ENCODE assay signal across 16 cellular contexts in the genomic region with DNA sequence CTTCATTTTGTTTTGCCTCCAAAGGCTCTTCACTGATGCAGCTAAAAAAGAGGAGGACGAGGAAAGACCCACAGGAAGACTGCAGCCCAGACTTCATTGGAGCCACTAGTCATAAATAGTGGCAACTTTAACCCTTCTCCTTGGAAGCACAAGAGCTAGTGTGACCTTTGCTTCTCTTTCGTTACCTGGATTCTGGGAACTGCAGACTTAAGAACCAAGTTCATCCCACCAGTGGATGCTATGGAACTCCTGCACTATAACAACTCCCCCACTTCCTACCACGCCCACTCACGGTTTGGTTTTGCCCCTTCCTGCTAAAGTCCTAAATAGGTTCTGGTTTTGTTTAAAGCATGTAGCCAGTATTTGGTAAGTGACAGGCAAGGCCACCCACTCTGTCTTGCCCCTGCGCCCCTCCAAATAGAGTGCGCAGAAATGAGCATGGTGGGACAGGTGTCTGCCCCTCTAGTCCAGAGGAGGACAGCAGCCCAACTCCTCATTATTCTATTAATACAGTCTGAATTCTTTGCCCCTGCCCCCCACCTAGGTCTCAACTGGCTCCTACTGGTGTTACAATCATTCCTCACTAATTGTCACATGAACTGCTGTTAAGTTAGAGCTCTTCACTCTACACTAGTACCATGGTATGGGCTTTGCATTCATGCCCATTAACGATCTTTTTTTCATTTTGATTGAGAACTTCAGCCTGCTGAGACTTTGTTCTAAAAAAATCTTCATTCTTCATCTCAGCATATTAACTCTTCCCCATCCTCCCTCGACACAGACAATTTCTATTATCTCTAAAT.
DNase-seq lines count a peak whose midpoint lies in the region; ATAC-seq, FAIRE-seq and TF ChIP-seq lines count a peak whose summit lies in the region.
"Had no signal": no experiment of that assay in that cellular context is flagged by ENCODE, and none has a peak within 500 bp of the region (broad histone marks: within the 10 kb centered on the region; RNA-seq: fewer than 3 reads in every experiment).

No MANE protein-coding gene starts in this region.

- H3K27ac ChIP-seq in K562 (ENCODE audit: extremely low read depth, low read depth, low read length), result no peak overlapping the region
- H3K27ac ChIP-seq: thyroid gland had no signal

- DNase-seq in activated CD4-positive, alpha-beta T cell treated with anti-CD3 and anti-CD28 coated beads, Interleukin-2, amount 10 ng/mL, durations not matched to agents 24 days and 14 days, result no peak
- no peak for DNase-seq in activated CD4-positive, alpha-beta T cell treated with anti-CD3 and anti-CD28 coated beads, Interleukin-2, amount 50 U/mL, for 48 hours
- DNase-seq in NB4 (ENCODE audit: low read depth) (peak; percentile 9), K562 (ENCODE audit: extremely low read depth in 1 of 4, low spot score in 3 of 4) (no peak), osteocyte (ENCODE audit: extremely low spot score, unreplicated experiment) (no peak), NCI-H1105 (lab: John Stamatoyannopoulos, UW) (no peak), lower leg skin (ENCODE audit: low spot score in 2 of 2) (no peak), NAMALWA (ENCODE audit: low spot score) (no peak)
- DNase-seq: GF-D8; left cardiac atrium; NCI-H187 treated with DMSO at 0.1 percent for 48 hours; NCI-H524 treated with DMSO at 0.1 percent for 48 hours; stimulated activated CD4-positive, alpha-beta T cell treated with anti-CD3 and anti-CD28 coated beads, Interleukin-1b, Interleukin-23, amount 100 ng/mL, for 48 hours; thyroid gland had no signal

- TF ChIP-seq POLR2A in NB4 (IDR thresholded peaks at IDR 0.05; ENCODE audit: extremely low read depth, insufficient read length) (no peak), K562 (conservative IDR thresholded peaks at IDR 0.05) (no peak), lower leg skin (IDR thresholded peaks at IDR 0.05) (no peak)

- CTCF ChIA-PET in K562 (lab: Yijun Ruan, JAX; ENCODE audit: low intra/inter-chr PET ratio), result no interaction called here

- H3K9ac ChIP-seq in K562 (ENCODE audit: insufficient read depth in 1 of 2, low read depth in 2 of 2, low read length in 2 of 2), result no peak overlapping the region

- H3K4me3 ChIP-seq in NB4 (ENCODE audit: low read depth, low read length) (no peak overlapping the region), K562 (no peak overlapping the region), lower leg skin (ENCODE audit: low read depth, poor library complexity, severe bottlenecking) (no peak overlapping the region)
- H3K4me3 ChIP-seq: thyroid gland had no signal

- no peak for ATAC-seq in K562
- ATAC-seq: left cardiac atrium, SK-N-SH treated with all-trans-retinoic acid at 6 μM for 48 hours had no signal

- H3K4me1 ChIP-seq in K562 (replicated peaks in 1 of 2; ENCODE audit: control insufficient read depth in 2 of 2, insufficient read depth in 2 of 2, low read length in 2 of 2), result no peaks in the 10 kb centered on the region; a peak in 2 of 5 replicates
- H3K4me1 ChIP-seq: thyroid gland had no signal

- no peak for TF ChIP-seq RAD21 in K562 (CRISPR knock-in tag; conservative IDR thresholded peaks at IDR 0.05 in 1 of 2, IDR thresholded peaks at IDR 0.05 in 1 of 2)

- POLR2A ChIA-PET in K562 (lab: Yijun Ruan, JAX), result no interaction called here

- H3K27me3 Mint-ChIP-seq in activated CD4-positive, alpha-beta T cell treated with anti-CD3 and anti-CD28 coated beads, Interleukin-2, amount 10 ng/mL, durations not matched to agents 24 days and 14 days, result no peaks in the 10 kb centered on the region
- H3K27me3 Mint-ChIP-seq in osteocyte (ENCODE audit: unreplicated experiment), result no peaks in the 10 kb centered on the region

- no peaks in the 10 kb centered on the region; the same call in 2 of the 3 replicates for H3K79me2 ChIP-seq in K562 (ENCODE audit: control insufficient read depth, insufficient read depth, low read length)

- H2AFZ ChIP-seq in K562 (ENCODE audit: low read depth, low read length), result no peak overlapping the region

- no peak for TF ChIP-seq CTCF in NB4 (IDR thresholded peaks at IDR 0.05; ENCODE audit: low read depth, low read length)
- no peak for TF ChIP-seq CTCF in K562 (IDR thresholded peaks at IDR 0.05 in 2 of 3, conservative IDR thresholded peaks at IDR 0.05 in 1 of 3; ENCODE audit: insufficient read depth in 2 of 3, low read depth in 1 of 3, low read length in 3 of 3)
- TF ChIP-seq CTCF in osteocyte (IDR thresholded peaks at IDR 0.05), result no peak
- no peak for TF ChIP-seq CTCF in lower leg skin (IDR thresholded peaks at IDR 0.05)

- no peak for FAIRE-seq in K562 (lab: Jason Lieb, UNC)
- FAIRE-seq: A204.1 had no signal

- peaks cover 39% of the 10 kb centered on the region for H3K36me3 Mint-ChIP-seq in activated CD4-positive, alpha-beta T cell treated with anti-CD3 and anti-CD28 coated beads, Interleukin-2, amount 10 ng/mL, durations not matched to agents 24 days and 14 days (ENCODE audit: low read depth)
- peaks cover 2% of the 10 kb centered on the region for H3K36me3 Mint-ChIP-seq in osteocyte (ENCODE audit: unreplicated experiment)

- peaks cover 69% of the 10 kb centered on the region for H3K4me1 Mint-ChIP-seq in activated CD4-positive, alpha-beta T cell treated with anti-CD3 and anti-CD28 coated beads, Interleukin-2, amount 10 ng/mL, durations not matched to agents 24 days and 14 days
- peaks cover 31% of the 10 kb centered on the region for H3K4me1 Mint-ChIP-seq in osteocyte (ENCODE audit: unreplicated experiment)

- intact Hi-C loops in activated CD4-positive, alpha-beta T cell treated with anti-CD3 and anti-CD28 coated beads, Interleukin-2, amount 10 ng/mL, durations not matched to agents 24 days and 14 days (cut with micrococcal nuclease), result no loop called here
- intact Hi-C loops in K562 (cut with micrococcal nuclease) (no loop called here), lower leg skin (cut with DNase I; ENCODE audit: low total_unique reads) (loop anchor here (10.0 kb wide), 1 partner anchor 576 kb away; no protein-coding TSS in a partner anchor)

- peak overlapping the region; percentile 36 for H3K4me3 Mint-ChIP-seq in activated CD4-positive, alpha-beta T cell treated with anti-CD3 and anti-CD28 coated beads, Interleukin-2, amount 10 ng/mL, durations not matched to agents 24 days and 14 days
- no peak overlapping the region for H3K4me3 Mint-ChIP-seq in osteocyte (ENCODE audit: unreplicated experiment)

- H3K36me3 ChIP-seq in K562 (ENCODE audit: control insufficient read depth, insufficient read depth, low read length), result no peaks in the 10 kb centered on the region
- H3K36me3 ChIP-seq: thyroid gland had no signal

- H3K27ac Mint-ChIP-seq in activated CD4-positive, alpha-beta T cell treated with anti-CD3 and anti-CD28 coated beads, Interleukin-2, amount 10 ng/mL, durations not matched to agents 24 days and 14 days, result peak overlapping the region; percentile 52
- H3K27ac Mint-ChIP-seq in osteocyte (ENCODE audit: unreplicated experiment), result peak overlapping the region; percentile 32

- no peaks in the 10 kb centered on the region for H4K20me1 ChIP-seq in K562 (replicated peaks; ENCODE audit: control insufficient read depth, insufficient read depth, low read length)

- no peaks in the 10 kb centered on the region for H3K27me3 ChIP-seq in K562 (ENCODE audit: control insufficient read depth in 2 of 2, insufficient read depth in 2 of 2, low read length in 2 of 2)
- H3K27me3 ChIP-seq: thyroid gland had no signal

- in situ Hi-C loops in K562 (cut with MboI), result no loop called here

- no TSS peak for BruUV-seq in K562 (replicated peaks; lab: Mats Ljungman, UMichigan)

- no peaks in the 10 kb centered on the region for H3K9me3 ChIP-seq in K562 (replicated peaks; ENCODE audit: control insufficient read depth, insufficient read depth, low read depth, low read length)
- H3K9me3 ChIP-seq: thyroid gland had no signal

- no peak overlapping the region for H3K4me2 ChIP-seq in K562 (ENCODE audit: insufficient read depth, low read length)

- TF ChIP-seq EP300 in K562 (IDR thresholded peaks at IDR 0.05; ENCODE audit: low read length), result no peak

- 59% methylated on average over 8 of the region's 8 CpGs for WGBS in K562 (ENCODE audit: insufficient coverage, low coverage, missing lambda C conversion rate)
- 90 to 92% methylated on average over 8 of the region's 8 CpGs for WGBS in lower leg skin, 2 donors

- no peaks in the 10 kb centered on the region for H3K9me3 Mint-ChIP-seq in activated CD4-positive, alpha-beta T cell treated with anti-CD3 and anti-CD28 coated beads, Interleukin-2, amount 10 ng/mL, durations not matched to agents 24 days and 14 days
- no peaks in the 10 kb centered on the region for H3K9me3 Mint-ChIP-seq in osteocyte (ENCODE audit: unreplicated experiment)

- no peaks in the 10 kb centered on the region for H3K9me1 ChIP-seq in K562 (ENCODE audit: control insufficient read depth, insufficient read depth, low read length)

TF ChIP-seq in K562, 482 proteins besides CTCF, POLR2A, EP300 and RAD21:
- TF ChIP-seq EGR1 (conservative IDR thresholded peaks at IDR 0.05), result 0 out of 2 replicates have a peak, but pooled peaks have one; percentile 18
- TF ChIP-seq, protein P1, sequence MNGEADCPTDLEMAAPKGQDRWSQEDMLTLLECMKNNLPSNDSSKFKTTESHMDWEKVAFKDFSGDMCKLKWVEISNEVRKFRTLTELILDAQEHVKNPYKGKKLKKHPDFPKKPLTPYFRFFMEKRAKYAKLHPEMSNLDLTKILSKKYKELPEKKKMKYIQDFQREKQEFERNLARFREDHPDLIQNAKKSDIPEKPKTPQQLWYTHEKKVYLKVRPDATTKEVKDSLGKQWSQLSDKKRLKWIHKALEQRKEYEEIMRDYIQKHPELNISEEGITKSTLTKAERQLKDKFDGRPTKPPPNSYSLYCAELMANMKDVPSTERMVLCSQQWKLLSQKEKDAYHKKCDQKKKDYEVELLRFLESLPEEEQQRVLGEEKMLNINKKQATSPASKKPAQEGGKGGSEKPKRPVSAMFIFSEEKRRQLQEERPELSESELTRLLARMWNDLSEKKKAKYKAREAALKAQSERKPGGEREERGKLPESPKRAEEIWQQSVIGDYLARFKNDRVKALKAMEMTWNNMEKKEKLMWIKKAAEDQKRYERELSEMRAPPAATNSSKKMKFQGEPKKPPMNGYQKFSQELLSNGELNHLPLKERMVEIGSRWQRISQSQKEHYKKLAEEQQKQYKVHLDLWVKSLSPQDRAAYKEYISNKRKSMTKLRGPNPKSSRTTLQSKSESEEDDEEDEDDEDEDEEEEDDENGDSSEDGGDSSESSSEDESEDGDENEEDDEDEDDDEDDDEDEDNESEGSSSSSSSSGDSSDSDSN (IDR thresholded peaks at IDR 0.05; ENCODE audit: borderline replicate concordance in 1 of 2, low read depth in 2 of 2, low read length in 2 of 2), result no peak
- TF ChIP-seq WHSC1 (IDR thresholded peaks at IDR 0.05; ENCODE audit: low read length), result no peak
- TF ChIP-seq ZC3H11A (IDR thresholded peaks at IDR 0.05; ENCODE audit: low read depth, low read length), result no peak
- TF ChIP-seq, protein P2, sequence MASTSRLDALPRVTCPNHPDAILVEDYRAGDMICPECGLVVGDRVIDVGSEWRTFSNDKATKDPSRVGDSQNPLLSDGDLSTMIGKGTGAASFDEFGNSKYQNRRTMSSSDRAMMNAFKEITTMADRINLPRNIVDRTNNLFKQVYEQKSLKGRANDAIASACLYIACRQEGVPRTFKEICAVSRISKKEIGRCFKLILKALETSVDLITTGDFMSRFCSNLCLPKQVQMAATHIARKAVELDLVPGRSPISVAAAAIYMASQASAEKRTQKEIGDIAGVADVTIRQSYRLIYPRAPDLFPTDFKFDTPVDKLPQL (IDR thresholded peaks at IDR 0.05; ENCODE audit: extremely low read depth, insufficient read length), result no peak
